Comparison of ENCODE assay signal across 1 cellular context in the genomic region with DNA sequence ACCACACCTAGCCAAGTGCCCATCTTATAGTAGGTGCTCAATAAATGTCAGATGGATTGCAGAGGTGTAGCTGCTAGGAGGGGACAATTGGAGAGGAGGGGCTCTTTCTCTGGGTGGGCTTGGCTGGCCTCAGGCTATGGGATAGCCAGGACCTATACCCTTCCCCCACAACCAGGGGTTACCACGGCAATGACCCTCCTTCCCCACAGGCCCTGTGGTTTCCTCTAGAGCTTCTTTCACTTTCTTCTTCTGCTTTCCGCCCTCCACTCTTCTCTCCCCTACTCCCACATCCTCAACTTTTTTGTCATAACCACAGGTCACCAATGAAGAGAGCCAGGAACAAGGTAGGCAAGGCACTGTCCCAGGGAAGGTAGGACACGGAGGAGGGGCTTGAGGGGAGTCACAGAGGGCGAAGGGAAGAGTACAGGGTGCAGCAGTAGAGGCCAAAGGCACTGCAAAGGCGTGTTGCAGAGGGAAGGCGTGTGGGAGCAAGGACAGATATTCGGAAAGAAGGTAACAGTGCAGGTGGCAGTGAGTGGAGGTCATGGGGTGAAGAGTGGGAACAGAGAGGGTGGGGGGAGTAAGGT.
TF ChIP-seq lines count a peak whose summit lies in the region.

No MANE protein-coding gene starts in this region.

TF ChIP-seq in HepG2, 621 proteins besides CTCF, POLR2A, EP300 and RAD21:
- TF ChIP-seq CHD2 (IDR thresholded peaks at IDR 0.05; ENCODE audit: low read depth, low read length) (no peak), ZNF839 (CRISPR knock-in tag; IDR thresholded peaks at IDR 0.05; ENCODE audit: borderline replicate concordance) (no peak), BHLHE40 (IDR thresholded peaks at IDR 0.05; ENCODE audit: low read length) (no peak), ELF3 (CRISPR knock-in tag; IDR thresholded peaks at IDR 0.05) (no peak), NR3C1 (CRISPR knock-in tag; IDR thresholded peaks at IDR 0.05) (no peak), MZF1 (CRISPR knock-in tag; IDR thresholded peaks at IDR 0.05; ENCODE audit: borderline replicate concordance) (no peak), ZNF282 (IDR thresholded peaks at IDR 0.05; ENCODE audit: partially characterized antibody) (no peak), ZNF563 (CRISPR knock-in tag; IDR thresholded peaks at IDR 0.05) (no peak), ZNF615 (CRISPR knock-in tag; IDR thresholded peaks at IDR 0.05; ENCODE audit: borderline replicate concordance) (no peak)
- TF ChIP-seq, protein P1, sequence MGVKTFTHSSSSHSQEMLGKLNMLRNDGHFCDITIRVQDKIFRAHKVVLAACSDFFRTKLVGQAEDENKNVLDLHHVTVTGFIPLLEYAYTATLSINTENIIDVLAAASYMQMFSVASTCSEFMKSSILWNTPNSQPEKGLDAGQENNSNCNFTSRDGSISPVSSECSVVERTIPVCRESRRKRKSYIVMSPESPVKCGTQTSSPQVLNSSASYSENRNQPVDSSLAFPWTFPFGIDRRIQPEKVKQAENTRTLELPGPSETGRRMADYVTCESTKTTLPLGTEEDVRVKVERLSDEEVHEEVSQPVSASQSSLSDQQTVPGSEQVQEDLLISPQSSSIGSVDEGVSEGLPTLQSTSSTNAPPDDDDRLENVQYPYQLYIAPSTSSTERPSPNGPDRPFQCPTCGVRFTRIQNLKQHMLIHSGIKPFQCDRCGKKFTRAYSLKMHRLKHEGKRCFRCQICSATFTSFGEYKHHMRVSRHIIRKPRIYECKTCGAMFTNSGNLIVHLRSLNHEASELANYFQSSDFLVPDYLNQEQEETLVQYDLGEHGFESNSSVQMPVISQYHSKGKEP (CRISPR knock-in tag; IDR thresholded peaks at IDR 0.05), result no peak
- TF ChIP-seq, protein P2, sequence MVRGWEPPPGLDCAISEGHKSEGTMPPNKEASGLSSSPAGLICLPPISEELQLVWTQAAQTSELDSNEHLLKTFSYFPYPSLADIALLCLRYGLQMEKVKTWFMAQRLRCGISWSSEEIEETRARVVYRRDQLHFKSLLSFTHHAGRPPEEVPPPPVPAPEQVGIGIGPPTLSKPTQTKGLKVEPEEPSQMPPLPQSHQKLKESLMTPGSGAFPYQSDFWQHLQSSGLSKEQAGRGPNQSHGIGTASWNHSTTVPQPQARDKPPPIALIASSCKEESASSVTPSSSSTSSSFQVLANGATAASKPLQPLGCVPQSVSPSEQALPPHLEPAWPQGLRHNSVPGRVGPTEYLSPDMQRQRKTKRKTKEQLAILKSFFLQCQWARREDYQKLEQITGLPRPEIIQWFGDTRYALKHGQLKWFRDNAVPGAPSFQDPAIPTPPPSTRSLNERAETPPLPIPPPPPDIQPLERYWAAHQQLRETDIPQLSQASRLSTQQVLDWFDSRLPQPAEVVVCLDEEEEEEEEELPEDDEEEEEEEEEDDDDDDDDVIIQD (CRISPR knock-in tag; IDR thresholded peaks at IDR 0.05; ENCODE audit: low read depth), result no peak
- TF ChIP-seq, protein P3, sequence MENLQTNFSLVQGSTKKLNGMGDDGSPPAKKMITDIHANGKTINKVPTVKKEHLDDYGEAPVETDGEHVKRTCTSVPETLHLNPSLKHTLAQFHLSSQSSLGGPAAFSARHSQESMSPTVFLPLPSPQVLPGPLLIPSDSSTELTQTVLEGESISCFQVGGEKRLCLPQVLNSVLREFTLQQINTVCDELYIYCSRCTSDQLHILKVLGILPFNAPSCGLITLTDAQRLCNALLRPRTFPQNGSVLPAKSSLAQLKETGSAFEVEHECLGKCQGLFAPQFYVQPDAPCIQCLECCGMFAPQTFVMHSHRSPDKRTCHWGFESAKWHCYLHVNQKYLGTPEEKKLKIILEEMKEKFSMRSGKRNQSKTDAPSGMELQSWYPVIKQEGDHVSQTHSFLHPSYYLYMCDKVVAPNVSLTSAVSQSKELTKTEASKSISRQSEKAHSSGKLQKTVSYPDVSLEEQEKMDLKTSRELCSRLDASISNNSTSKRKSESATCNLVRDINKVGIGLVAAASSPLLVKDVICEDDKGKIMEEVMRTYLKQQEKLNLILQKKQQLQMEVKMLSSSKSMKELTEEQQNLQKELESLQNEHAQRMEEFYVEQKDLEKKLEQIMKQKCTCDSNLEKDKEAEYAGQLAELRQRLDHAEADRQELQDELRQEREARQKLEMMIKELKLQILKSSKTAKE (CRISPR knock-in tag; IDR thresholded peaks at IDR 0.05; ENCODE audit: borderline replicate concordance), result no peak
